1 cellular context compared by ENCODE assay signal in genomic region chr18:63320690-63321265, GRCh38.
A peak's percentile ranks its signal among the peaks of the same experiment; 100 is the strongest.
TF ChIP-seq lines count a peak whose summit lies in the region.

No MANE protein-coding gene starts in this region.

TF ChIP-seq in GM12878, 131 proteins besides CTCF, POLR2A, EP300 and RAD21 (continued from another document and continues in another):
- TF ChIP-seq, protein P1, sequence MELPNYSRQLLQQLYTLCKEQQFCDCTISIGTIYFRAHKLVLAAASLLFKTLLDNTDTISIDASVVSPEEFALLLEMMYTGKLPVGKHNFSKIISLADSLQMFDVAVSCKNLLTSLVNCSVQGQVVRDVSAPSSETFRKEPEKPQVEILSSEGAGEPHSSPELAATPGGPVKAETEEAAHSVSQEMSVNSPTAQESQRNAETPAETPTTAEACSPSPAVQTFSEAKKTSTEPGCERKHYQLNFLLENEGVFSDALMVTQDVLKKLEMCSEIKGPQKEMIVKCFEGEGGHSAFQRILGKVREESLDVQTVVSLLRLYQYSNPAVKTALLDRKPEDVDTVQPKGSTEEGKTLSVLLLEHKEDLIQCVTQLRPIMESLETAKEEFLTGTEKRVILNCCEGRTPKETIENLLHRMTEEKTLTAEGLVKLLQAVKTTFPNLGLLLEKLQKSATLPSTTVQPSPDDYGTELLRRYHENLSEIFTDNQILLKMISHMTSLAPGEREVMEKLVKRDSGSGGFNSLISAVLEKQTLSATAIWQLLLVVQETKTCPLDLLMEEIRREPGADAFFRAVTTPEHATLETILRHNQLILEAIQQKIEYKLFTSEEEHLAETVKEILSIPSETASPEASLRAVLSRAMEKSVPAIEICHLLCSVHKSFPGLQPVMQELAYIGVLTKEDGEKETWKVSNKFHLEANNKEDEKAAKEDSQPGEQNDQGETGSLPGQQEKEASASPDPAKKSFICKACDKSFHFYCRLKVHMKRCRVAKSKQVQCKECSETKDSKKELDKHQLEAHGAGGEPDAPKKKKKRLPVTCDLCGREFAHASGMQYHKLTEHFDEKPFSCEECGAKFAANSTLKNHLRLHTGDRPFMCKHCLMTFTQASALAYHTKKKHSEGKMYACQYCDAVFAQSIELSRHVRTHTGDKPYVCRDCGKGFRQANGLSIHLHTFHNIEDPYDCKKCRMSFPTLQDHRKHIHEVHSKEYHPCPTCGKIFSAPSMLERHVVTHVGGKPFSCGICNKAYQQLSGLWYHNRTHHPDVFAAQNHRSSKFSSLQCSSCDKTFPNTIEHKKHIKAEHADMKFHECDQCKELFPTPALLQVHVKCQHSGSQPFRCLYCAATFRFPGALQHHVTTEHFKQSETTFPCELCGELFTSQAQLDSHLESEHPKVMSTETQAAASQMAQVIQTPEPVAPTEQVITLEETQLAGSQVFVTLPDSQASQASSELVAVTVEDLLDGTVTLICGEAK (IDR thresholded peaks at IDR 0.05; ENCODE audit: borderline replicate concordance): no peak
- TF ChIP-seq YY1 (IDR thresholded peaks at IDR 0.05; ENCODE audit: low read depth, low read length) (no peak), ATF7 (IDR thresholded peaks at IDR 0.05; ENCODE audit: low read depth) (0 out of 2 replicates have a peak, but pooled peaks have one; percentile 18), ZZZ3 (IDR thresholded peaks at IDR 0.05; ENCODE audit: control insufficient read depth, insufficient read length, low read depth) (no peak), ETV6 (conservative IDR thresholded peaks at IDR 0.05 in 1 of 2, IDR thresholded peaks at IDR 0.05 in 1 of 2; ENCODE audit: borderline replicate concordance in 1 of 2, low read depth in 1 of 2) (no peak), SMARCA5 (IDR thresholded peaks at IDR 0.05) (no peak; the same call in 1 of the 2 replicates), KLF5 (IDR thresholded peaks at IDR 0.05; ENCODE audit: partially characterized antibody) (no peak), FOXM1 (IDR thresholded peaks at IDR 0.05; ENCODE audit: low read depth, low read length) (no peak), BRCA1 (IDR thresholded peaks at IDR 0.05; ENCODE audit: low read depth, low read length) (no peak), USF2 (IDR thresholded peaks at IDR 0.05; ENCODE audit: borderline replicate concordance, low read depth, low read length) (no peak), ZNF274 (IDR thresholded peaks at IDR 0.05; ENCODE audit: insufficient read depth, insufficient read length) (no peak), ESRRA (IDR thresholded peaks at IDR 0.05; ENCODE audit: low read length) (no peak), TCF12 (IDR thresholded peaks at IDR 0.05; ENCODE audit: low read depth, low read length) (no peak), SUPT20H (IDR thresholded peaks at IDR 0.05; ENCODE audit: borderline replicate concordance, control insufficient read depth, low read depth, low read length) (no peak), ZBED1 (IDR thresholded peaks at IDR 0.05; ENCODE audit: borderline replicate concordance) (peak; percentile 29; the same call in 1 of the 2 replicates), ZNF622 (IDR thresholded peaks at IDR 0.05) (no peak), EED (IDR thresholded peaks at IDR 0.05; ENCODE audit: low read depth) (no peak), RFX5 (IDR thresholded peaks at IDR 0.05; ENCODE audit: low read depth, low read length) (no peak), BMI1 (IDR thresholded peaks at IDR 0.05; ENCODE audit: borderline replicate concordance) (no peak), MEF2A (IDR thresholded peaks at IDR 0.05; ENCODE audit: insufficient read depth, low read depth, low read length) (no peak), SP1 (IDR thresholded peaks at IDR 0.05; ENCODE audit: low read depth, low read length) (no peak), CHD2 (IDR thresholded peaks at IDR 0.05; ENCODE audit: borderline replicate concordance, low read depth, low read length) (no peak), HDGF (IDR thresholded peaks at IDR 0.05) (peak; percentile 65; the same call in 1 of the 2 replicates), HDAC2 (IDR thresholded peaks at IDR 0.05) (no peak), JUNB (IDR thresholded peaks at IDR 0.05) (no peak), SMC3 (IDR thresholded peaks at IDR 0.05; ENCODE audit: borderline replicate concordance, low read length) (no peak), RAD51 (IDR thresholded peaks at IDR 0.05) (no peak), PAX5 (IDR thresholded peaks at IDR 0.05; ENCODE audit: borderline replicate concordance, low read depth, low read length) (no peak), CREB1 (IDR thresholded peaks at IDR 0.05; ENCODE audit: low read depth) (no peak), RUNX3 (IDR thresholded peaks at IDR 0.05; ENCODE audit: low read length) (no peak), KAT2A (conservative IDR thresholded peaks at IDR 0.05; ENCODE audit: control insufficient read depth, low read depth, low read length) (no peak), SRF (IDR thresholded peaks at IDR 0.05; ENCODE audit: low read depth in 2 of 2, low read length in 2 of 2) (no peak), BACH1 (IDR thresholded peaks at IDR 0.05; ENCODE audit: borderline replicate concordance) (peak; percentile 52; the same call in 1 of the 2 replicates), TARDBP (IDR thresholded peaks at IDR 0.05; ENCODE audit: borderline replicate concordance) (no peak; the same call in none of the 2 replicates), MEF2B (IDR thresholded peaks at IDR 0.05; ENCODE audit: partially characterized antibody, poor library complexity, severe bottlenecking) (peak; percentile 65), SPI1 (IDR thresholded peaks at IDR 0.05; ENCODE audit: borderline replicate concordance, insufficient read depth, low read depth, low read length) (no peak), NR2F1 (conservative IDR thresholded peaks at IDR 0.05) (0 out of 2 replicates have a peak, but pooled peaks have one; percentile 22), NR2C2 (IDR thresholded peaks at IDR 0.05; ENCODE audit: borderline replicate concordance, control insufficient read depth, insufficient read length, low read depth) (no peak), SMAD5 (IDR thresholded peaks at IDR 0.05; ENCODE audit: low read depth) (no peak), STAT1 (conservative IDR thresholded peaks at IDR 0.05) (no peak), TBL1XR1 (IDR thresholded peaks at IDR 0.05; ENCODE audit: low read depth, low read length) (no peak), RB1 (IDR thresholded peaks at IDR 0.05; ENCODE audit: borderline replicate concordance) (no peak; the same call in 1 of the 2 replicates)
- TF ChIP-seq, protein P2, sequence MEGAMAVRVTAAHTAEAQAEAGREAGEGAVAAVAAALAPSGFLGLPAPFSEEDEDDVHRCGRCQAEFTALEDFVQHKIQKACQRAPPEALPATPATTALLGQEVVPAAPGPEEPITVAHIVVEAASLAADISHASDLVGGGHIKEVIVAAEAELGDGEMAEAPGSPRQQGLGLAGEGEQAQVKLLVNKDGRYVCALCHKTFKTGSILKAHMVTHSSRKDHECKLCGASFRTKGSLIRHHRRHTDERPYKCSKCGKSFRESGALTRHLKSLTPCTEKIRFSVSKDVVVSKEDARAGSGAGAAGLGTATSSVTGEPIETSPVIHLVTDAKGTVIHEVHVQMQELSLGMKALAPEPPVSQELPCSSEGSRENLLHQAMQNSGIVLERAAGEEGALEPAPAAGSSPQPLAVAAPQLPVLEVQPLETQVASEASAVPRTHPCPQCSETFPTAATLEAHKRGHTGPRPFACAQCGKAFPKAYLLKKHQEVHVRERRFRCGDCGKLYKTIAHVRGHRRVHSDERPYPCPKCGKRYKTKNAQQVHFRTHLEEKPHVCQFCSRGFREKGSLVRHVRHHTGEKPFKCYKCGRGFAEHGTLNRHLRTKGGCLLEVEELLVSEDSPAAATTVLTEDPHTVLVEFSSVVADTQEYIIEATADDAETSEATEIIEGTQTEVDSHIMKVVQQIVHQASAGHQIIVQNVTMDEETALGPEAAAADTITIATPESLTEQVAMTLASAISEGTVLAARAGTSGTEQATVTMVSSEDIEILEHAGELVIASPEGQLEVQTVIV (IDR thresholded peaks at IDR 0.05; ENCODE audit: borderline replicate concordance, partially characterized antibody): no peak
- TF ChIP-seq, protein P3, sequence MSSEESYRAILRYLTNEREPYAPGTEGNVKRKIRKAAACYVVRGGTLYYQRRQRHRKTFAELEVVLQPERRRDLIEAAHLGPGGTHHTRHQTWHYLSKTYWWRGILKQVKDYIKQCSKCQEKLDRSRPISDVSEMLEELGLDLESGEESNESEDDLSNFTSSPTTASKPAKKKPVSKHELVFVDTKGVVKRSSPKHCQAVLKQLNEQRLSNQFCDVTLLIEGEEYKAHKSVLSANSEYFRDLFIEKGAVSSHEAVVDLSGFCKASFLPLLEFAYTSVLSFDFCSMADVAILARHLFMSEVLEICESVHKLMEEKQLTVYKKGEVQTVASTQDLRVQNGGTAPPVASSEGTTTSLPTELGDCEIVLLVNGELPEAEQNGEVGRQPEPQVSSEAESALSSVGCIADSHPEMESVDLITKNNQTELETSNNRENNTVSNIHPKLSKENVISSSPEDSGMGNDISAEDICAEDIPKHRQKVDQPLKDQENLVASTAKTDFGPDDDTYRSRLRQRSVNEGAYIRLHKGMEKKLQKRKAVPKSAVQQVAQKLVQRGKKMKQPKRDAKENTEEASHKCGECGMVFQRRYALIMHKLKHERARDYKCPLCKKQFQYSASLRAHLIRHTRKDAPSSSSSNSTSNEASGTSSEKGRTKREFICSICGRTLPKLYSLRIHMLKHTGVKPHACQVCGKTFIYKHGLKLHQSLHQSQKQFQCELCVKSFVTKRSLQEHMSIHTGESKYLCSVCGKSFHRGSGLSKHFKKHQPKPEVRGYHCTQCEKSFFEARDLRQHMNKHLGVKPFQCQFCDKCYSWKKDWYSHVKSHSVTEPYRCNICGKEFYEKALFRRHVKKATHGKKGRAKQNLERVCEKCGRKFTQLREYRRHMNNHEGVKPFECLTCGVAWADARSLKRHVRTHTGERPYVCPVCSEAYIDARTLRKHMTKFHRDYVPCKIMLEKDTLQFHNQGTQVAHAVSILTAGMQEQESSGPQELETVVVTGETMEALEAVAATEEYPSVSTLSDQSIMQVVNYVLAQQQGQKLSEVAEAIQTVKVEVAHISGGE (CRISPR knock-in tag; IDR thresholded peaks at IDR 0.05): no peak
- TF ChIP-seq, protein P4, sequence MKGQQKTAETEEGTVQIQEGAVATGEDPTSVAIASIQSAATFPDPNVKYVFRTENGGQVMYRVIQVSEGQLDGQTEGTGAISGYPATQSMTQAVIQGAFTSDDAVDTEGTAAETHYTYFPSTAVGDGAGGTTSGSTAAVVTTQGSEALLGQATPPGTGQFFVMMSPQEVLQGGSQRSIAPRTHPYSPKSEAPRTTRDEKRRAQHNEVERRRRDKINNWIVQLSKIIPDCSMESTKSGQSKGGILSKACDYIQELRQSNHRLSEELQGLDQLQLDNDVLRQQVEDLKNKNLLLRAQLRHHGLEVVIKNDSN (IDR thresholded peaks at IDR 0.05; ENCODE audit: borderline replicate concordance, extremely low read length, insufficient read depth, low read depth, low read length): no peak
- TF ChIP-seq, protein P5, sequence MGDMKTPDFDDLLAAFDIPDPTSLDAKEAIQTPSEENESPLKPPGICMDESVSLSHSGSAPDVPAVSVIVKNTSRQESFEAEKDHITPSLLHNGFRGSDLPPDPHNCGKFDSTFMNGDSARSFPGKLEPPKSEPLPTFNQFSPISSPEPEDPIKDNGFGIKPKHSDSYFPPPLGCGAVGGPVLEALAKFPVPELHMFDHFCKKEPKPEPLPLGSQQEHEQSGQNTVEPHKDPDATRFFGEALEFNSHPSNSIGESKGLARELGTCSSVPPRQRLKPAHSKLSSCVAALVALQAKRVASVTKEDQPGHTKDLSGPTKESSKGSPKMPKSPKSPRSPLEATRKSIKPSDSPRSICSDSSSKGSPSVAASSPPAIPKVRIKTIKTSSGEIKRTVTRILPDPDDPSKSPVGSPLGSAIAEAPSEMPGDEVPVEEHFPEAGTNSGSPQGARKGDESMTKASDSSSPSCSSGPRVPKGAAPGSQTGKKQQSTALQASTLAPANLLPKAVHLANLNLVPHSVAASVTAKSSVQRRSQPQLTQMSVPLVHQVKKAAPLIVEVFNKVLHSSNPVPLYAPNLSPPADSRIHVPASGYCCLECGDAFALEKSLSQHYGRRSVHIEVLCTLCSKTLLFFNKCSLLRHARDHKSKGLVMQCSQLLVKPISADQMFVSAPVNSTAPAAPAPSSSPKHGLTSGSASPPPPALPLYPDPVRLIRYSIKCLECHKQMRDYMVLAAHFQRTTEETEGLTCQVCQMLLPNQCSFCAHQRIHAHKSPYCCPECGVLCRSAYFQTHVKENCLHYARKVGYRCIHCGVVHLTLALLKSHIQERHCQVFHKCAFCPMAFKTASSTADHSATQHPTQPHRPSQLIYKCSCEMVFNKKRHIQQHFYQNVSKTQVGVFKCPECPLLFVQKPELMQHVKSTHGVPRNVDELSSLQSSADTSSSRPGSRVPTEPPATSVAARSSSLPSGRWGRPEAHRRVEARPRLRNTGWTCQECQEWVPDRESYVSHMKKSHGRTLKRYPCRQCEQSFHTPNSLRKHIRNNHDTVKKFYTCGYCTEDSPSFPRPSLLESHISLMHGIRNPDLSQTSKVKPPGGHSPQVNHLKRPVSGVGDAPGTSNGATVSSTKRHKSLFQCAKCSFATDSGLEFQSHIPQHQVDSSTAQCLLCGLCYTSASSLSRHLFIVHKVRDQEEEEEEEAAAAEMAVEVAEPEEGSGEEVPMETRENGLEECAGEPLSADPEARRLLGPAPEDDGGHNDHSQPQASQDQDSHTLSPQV (IDR thresholded peaks at IDR 0.05): no peak
- TF ChIP-seq, protein P6, sequence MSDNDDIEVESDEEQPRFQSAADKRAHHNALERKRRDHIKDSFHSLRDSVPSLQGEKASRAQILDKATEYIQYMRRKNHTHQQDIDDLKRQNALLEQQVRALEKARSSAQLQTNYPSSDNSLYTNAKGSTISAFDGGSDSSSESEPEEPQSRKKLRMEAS (IDR thresholded peaks at IDR 0.05; ENCODE audit: low read depth, low read length): no peak
- TF ChIP-seq, protein P7, sequence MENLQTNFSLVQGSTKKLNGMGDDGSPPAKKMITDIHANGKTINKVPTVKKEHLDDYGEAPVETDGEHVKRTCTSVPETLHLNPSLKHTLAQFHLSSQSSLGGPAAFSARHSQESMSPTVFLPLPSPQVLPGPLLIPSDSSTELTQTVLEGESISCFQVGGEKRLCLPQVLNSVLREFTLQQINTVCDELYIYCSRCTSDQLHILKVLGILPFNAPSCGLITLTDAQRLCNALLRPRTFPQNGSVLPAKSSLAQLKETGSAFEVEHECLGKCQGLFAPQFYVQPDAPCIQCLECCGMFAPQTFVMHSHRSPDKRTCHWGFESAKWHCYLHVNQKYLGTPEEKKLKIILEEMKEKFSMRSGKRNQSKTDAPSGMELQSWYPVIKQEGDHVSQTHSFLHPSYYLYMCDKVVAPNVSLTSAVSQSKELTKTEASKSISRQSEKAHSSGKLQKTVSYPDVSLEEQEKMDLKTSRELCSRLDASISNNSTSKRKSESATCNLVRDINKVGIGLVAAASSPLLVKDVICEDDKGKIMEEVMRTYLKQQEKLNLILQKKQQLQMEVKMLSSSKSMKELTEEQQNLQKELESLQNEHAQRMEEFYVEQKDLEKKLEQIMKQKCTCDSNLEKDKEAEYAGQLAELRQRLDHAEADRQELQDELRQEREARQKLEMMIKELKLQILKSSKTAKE (IDR thresholded peaks at IDR 0.05; ENCODE audit: low read depth, poor library complexity, severe bottlenecking): no peak
